9 cellular contexts compared by ENCODE assay signal in genomic region chr19:47186337-47187022, GRCh38. TPM values are rescaled to one million over a fixed set of nuclear protein-coding genes. Genes with fewer than 3 reads are reported as not detected.
DNase-seq lines count a peak whose midpoint lies in the region; ATAC-seq and TF ChIP-seq lines count a peak whose summit lies in the region.
"Had no signal": no experiment of that assay in that cellular context is flagged by ENCODE, and none has a peak within 500 bp of the region (broad histone marks: within the 10 kb centered on the region; RNA-seq: fewer than 3 reads in every experiment).

No MANE protein-coding gene starts in this region.

- H3K4me1 ChIP-seq in CD4-positive, CD25-positive, alpha-beta regulatory T cell (ENCODE audit: control insufficient read depth, insufficient read depth, low read length, poor library complexity, severe bottlenecking): peaks cover 57% of the 10 kb centered on the region
- peaks cover 45% of the 10 kb centered on the region for H3K4me1 ChIP-seq in Panc1 (ENCODE audit: control insufficient read depth, insufficient read depth, low read length)
- H3K4me1 ChIP-seq in breast epithelium: peaks cover 0 to 15% of the 10 kb centered on the region in 2 donors

- no peaks in the 10 kb centered on the region for H3K9me3 ChIP-seq in CD4-positive, CD25-positive, alpha-beta regulatory T cell (ENCODE audit: control insufficient read depth in 2 of 2, low read length in 2 of 2)
- H3K9me3 ChIP-seq in Panc1 (ENCODE audit: control insufficient read depth, insufficient read depth, low read depth, low read length): no peaks in the 10 kb centered on the region
- H3K9me3 ChIP-seq in breast epithelium: no peaks in the 10 kb centered on the region

- intact Hi-C loops in Panc1 (cut with micrococcal nuclease; ENCODE audit: unreplicated experiment) (no loop called here), breast epithelium (cut with DNase I; ENCODE audit: low total_unique reads) (no loop called here)

- peak overlapping the region; percentile 66 to 89 (median 83) for H3K4me3 Mint-ChIP-seq in CD4-positive, CD25-positive, alpha-beta regulatory T cell
- H3K4me3 Mint-ChIP-seq in activated naive CD8-positive, alpha-beta T cell treated with anti-CD3 and anti-CD28 coated beads for 36 hours: peak overlapping the region; percentile 70

- no peaks in the 10 kb centered on the region for H3K27me3 ChIP-seq in CD4-positive, CD25-positive, alpha-beta regulatory T cell (ENCODE audit: control insufficient read depth, insufficient read depth, low read length)
- H3K27me3 ChIP-seq in Panc1 (ENCODE audit: control insufficient read depth, insufficient read depth, low read length) (no peaks in the 10 kb centered on the region), breast epithelium (no peaks in the 10 kb centered on the region)

- ATAC-seq in CD4-positive, CD25-positive, alpha-beta regulatory T cell (ENCODE audit: low read depth in 2 of 2): peak; percentile 85 to 88
- ATAC-seq in GM21515 (IDR thresholded peaks at IDR 0.05; ENCODE audit: unreplicated experiment) (peak; percentile 71), Panc1 (no peak), esophagus mucosa (no peak)

- no peak for TF ChIP-seq POLR2A in breast epithelium (IDR thresholded peaks at IDR 0.05)

- H3K4me3 ChIP-seq in CD4-positive, CD25-positive, alpha-beta regulatory T cell (ENCODE audit: low read depth, low read length): peak overlapping the region; percentile 71
- H3K4me3 ChIP-seq in Panc1 (ENCODE audit: low read depth in 2 of 2, low read length in 2 of 2): no peak overlapping the region
- no peak overlapping the region for H3K4me3 ChIP-seq in breast epithelium

- peaks cover 13 to 69% (median 51%) of the 10 kb centered on the region in 4 donors for H3K4me1 Mint-ChIP-seq in CD4-positive, CD25-positive, alpha-beta regulatory T cell
- H3K4me1 Mint-ChIP-seq in activated naive CD8-positive, alpha-beta T cell treated with anti-CD3 and anti-CD28 coated beads for 36 hours: peaks cover 85% of the 10 kb centered on the region

- peak overlapping the region; percentile 80 for H3K27ac ChIP-seq in CD4-positive, CD25-positive, alpha-beta regulatory T cell (ENCODE audit: insufficient read depth, low read length, poor library complexity, severe bottlenecking)
- H3K27ac ChIP-seq in Panc1 (ENCODE audit: low read length): no peak overlapping the region
- peak overlapping the region in 1 of 2 donors; percentile 7 for H3K27ac ChIP-seq in breast epithelium
- H3K27ac ChIP-seq: C4-2B had no signal

- POLR2A ChIA-PET in Panc1 (lab: Charles Lee): no interaction called here

- peak; percentile 53 to 91 (median 73) for DNase-seq in CD4-positive, CD25-positive, alpha-beta regulatory T cell
- DNase-seq in Panc1 (ENCODE audit: low read depth, low spot score) (no peak), SHP77 (lab: John Stamatoyannopoulos, UW) (no peak), breast epithelium (ENCODE audit: low spot score in 2 of 2) (no peak)
- peak; percentile 87 for DNase-seq in activated naive CD8-positive, alpha-beta T cell treated with anti-CD3 and anti-CD28 coated beads for 36 hours
- DNase-seq in stimulated activated CD4-positive, alpha-beta T cell treated with anti-CD3 and anti-CD28 coated beads, TNF-alpha, amount 100 ng/mL, for 48 hours (ENCODE audit: low read depth in 3 of 3): peak; percentile 77 to 87 (median 79)

- TSS peak; percentile 8 for BruUV-seq in Panc1 (replicated peaks; lab: Mats Ljungman, UMichigan)

- no peaks in the 10 kb centered on the region for H3K27me3 Mint-ChIP-seq in CD4-positive, CD25-positive, alpha-beta regulatory T cell
- H3K27me3 Mint-ChIP-seq in activated naive CD8-positive, alpha-beta T cell treated with anti-CD3 and anti-CD28 coated beads for 36 hours: no peaks in the 10 kb centered on the region

- peaks cover 21% of the 10 kb centered on the region for H3K36me3 Mint-ChIP-seq in CD4-positive, CD25-positive, alpha-beta regulatory T cell
- H3K36me3 Mint-ChIP-seq in activated naive CD8-positive, alpha-beta T cell treated with anti-CD3 and anti-CD28 coated beads for 36 hours: peaks cover 63% of the 10 kb centered on the region

- peak overlapping the region; percentile 91 to 96 (median 94) for H3K27ac Mint-ChIP-seq in CD4-positive, CD25-positive, alpha-beta regulatory T cell
- H3K27ac Mint-ChIP-seq in activated naive CD8-positive, alpha-beta T cell treated with anti-CD3 and anti-CD28 coated beads for 36 hours: peak overlapping the region; percentile 99

- TF ChIP-seq CTCF in Panc1 (IDR thresholded peaks at IDR 0.05) (no peak), breast epithelium (IDR thresholded peaks at IDR 0.05) (no peak)

- no peaks in the 10 kb centered on the region for H3K9me3 Mint-ChIP-seq in CD4-positive, CD25-positive, alpha-beta regulatory T cell
- no peaks in the 10 kb centered on the region for H3K9me3 Mint-ChIP-seq in activated naive CD8-positive, alpha-beta T cell treated with anti-CD3 and anti-CD28 coated beads for 36 hours

- H3K36me3 ChIP-seq in CD4-positive, CD25-positive, alpha-beta regulatory T cell (ENCODE audit: control insufficient read depth, insufficient read depth, low read length): peaks cover 7% of the 10 kb centered on the region
- H3K36me3 ChIP-seq in Panc1 (ENCODE audit: control insufficient read depth, insufficient read depth, low read length): peaks cover 2% of the 10 kb centered on the region; the same call in 1 of the 2 replicates
- no peaks in the 10 kb centered on the region for H3K36me3 ChIP-seq in breast epithelium

- in situ Hi-C loops in Panc1 (cut with HindIII; ENCODE audit: low pct_unique_long_range_greater_than_20kb, low sequenced_read_pairs): no loop called here

- CTCF ChIA-PET in Panc1 (lab: Charles Lee): no interaction called here

RNA-seq across cellular contexts. Expression of gene BBC3, which starts 44.5 kb away (rescaled TPM):
- total RNA-seq in CD4-positive, CD25-positive, alpha-beta regulatory T cell: 21.2 TPM
- 1 to 10 TPM; 4.2 to 6.7 (median 5.4) TPM for polyA plus RNA-seq in CD4-positive, CD25-positive, alpha-beta regulatory T cell
- 7.6 TPM for total RNA-seq in Panc1 (2021; ENCODE audit: unreplicated experiment)
- polyA plus RNA-seq in Panc1 (2012; ENCODE audit: insufficient read length): 12.9 TPM
- total RNA-seq in activated naive CD8-positive, alpha-beta T cell treated with anti-CD3 and anti-CD28 coated beads for 36 hours: 10 to 100 TPM; 12.5 to 13.3 TPM
- 1.6 TPM for total RNA-seq in esophagus mucosa
- 1 to 10 TPM; 4.5 to 7.5 (median 6.4) TPM for total RNA-seq in breast epithelium

RNA-seq across cellular contexts. Expression of gene SAE1, which starts 55.8 kb away (rescaled TPM):
- total RNA-seq in CD4-positive, CD25-positive, alpha-beta regulatory T cell: 45.5 TPM
- 100 to 1,000 TPM; 106 to 127 (median 115) TPM for polyA plus RNA-seq in CD4-positive, CD25-positive, alpha-beta regulatory T cell
- 140 TPM for total RNA-seq in Panc1 (2021; ENCODE audit: unreplicated experiment)
- 112 TPM for polyA plus RNA-seq in Panc1 (2012; ENCODE audit: insufficient read length)
- total RNA-seq in activated naive CD8-positive, alpha-beta T cell treated with anti-CD3 and anti-CD28 coated beads for 36 hours: 100 to 1,000 TPM; 141 to 149 TPM
- total RNA-seq in esophagus mucosa: 53.2 TPM
- 10 to 100 TPM; 44.6 to 61.4 (median 55.7) TPM for total RNA-seq in breast epithelium

Comparison
In these comparisons a context has a peak if more than half of its experiments do, and no peak if none do; other contexts are left out.
1. ATAC-seq: peak in CD4-positive, CD25-positive, alpha-beta regulatory T cell (2 of 2) and GM21515 (single experiment); none in Panc1 (single experiment) and esophagus mucosa (single experiment).
2. DNase-seq: peak in CD4-positive, CD25-positive, alpha-beta regulatory T cell (3 of 3), activated naive CD8-positive, alpha-beta T cell treated with anti-CD3 and anti-CD28 coated beads for 36 hours (single experiment) and stimulated activated CD4-positive, alpha-beta T cell treated with anti-CD3 and anti-CD28 coated beads, TNF-alpha, amount 100 ng/mL, for 48 hours (3 of 3); none in Panc1 (single experiment), SHP77 (0 of 2) and breast epithelium (0 of 2).